Comparison of ENCODE assay signal across 11 cellular contexts in the genomic region with DNA sequence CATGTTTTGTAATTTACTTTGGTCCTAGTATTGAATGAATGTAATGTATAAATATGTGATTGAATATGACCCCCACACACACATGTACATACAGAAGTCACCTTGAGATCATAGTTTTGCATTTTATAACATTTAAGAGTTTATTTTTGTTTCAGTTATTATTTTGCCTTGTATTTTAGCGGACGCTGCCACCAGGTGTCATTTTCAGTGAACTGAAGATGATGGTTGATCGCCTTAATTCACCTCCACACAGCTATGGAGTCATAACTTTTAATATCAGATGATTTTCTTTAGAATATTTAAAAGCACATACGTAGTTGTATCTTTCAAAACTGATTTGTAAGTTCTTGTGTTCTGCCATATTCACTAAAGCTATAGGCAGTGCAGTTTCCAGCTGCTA.
DNase-seq lines count a peak whose midpoint lies in the region; ATAC-seq, FAIRE-seq and TF ChIP-seq lines count a peak whose summit lies in the region.
"Had no signal": no experiment of that assay in that cellular context is flagged by ENCODE, and none has a peak within 500 bp of the region (broad histone marks: within the 10 kb centered on the region; RNA-seq: fewer than 3 reads in every experiment).

No MANE protein-coding gene starts in this region.

- no peak for ATAC-seq in GM23338
- ATAC-seq in GM19463 (IDR thresholded peaks at IDR 0.05; ENCODE audit: unreplicated experiment): no peak

- no peaks in the 10 kb centered on the region for H4K20me1 ChIP-seq in GM23338 (replicated peaks; ENCODE audit: insufficient read depth)

- POLR2A ChIA-PET in BJ (lab: Charles Lee): no interaction called here

- H3K4me3 ChIP-seq in BJ (ENCODE audit: low read depth, low read length) (no peak overlapping the region), GM23338 (no peak overlapping the region)
- H3K4me3 ChIP-seq: vagina had no signal

- H3K27ac ChIP-seq in GM23338 (ENCODE audit: low read depth): no peak overlapping the region
- H3K27ac ChIP-seq: vagina had no signal

- no peaks in the 10 kb centered on the region for H3F3A ChIP-seq in GM23338 (replicated peaks; ENCODE audit: low read depth)

- TF ChIP-seq CTCF in BJ (IDR thresholded peaks at IDR 0.05; ENCODE audit: insufficient read depth, low read depth, low read length) (peak; percentile 29; the same call in 1 of the 2 replicates), GM23338 (conservative IDR thresholded peaks at IDR 0.05; ENCODE audit: low read depth in 2 of 2) (peak; percentile 39 to 54; a peak in 3 of 4 replicates)

- no peak overlapping the region for H3K4me3 Mint-ChIP-seq in GM23338
- no peak overlapping the region for H3K4me3 Mint-ChIP-seq in activated naive CD4-positive, alpha-beta T cell treated with anti-CD3 and anti-CD28 coated beads, Interleukin-2, amount 10 ng/mL, durations not matched to agents 7 days and 5 days

- peaks cover 27% of the 10 kb centered on the region for H3K79me2 ChIP-seq in GM23338 (replicated peaks; ENCODE audit: insufficient read depth)

- no peak overlapping the region; the same call in 1 of the 2 replicates for H3K27ac Mint-ChIP-seq in GM23338
- H3K27ac Mint-ChIP-seq in activated naive CD4-positive, alpha-beta T cell treated with anti-CD3 and anti-CD28 coated beads, Interleukin-2, amount 10 ng/mL, durations not matched to agents 7 days and 5 days: no peak overlapping the region

- no peaks in the 10 kb centered on the region for H3K9me2 ChIP-seq in GM23338 (ENCODE audit: insufficient read depth)

- peaks cover 50% of the 10 kb centered on the region for H3K4me1 Mint-ChIP-seq in GM23338
- H3K4me1 Mint-ChIP-seq in activated naive CD4-positive, alpha-beta T cell treated with anti-CD3 and anti-CD28 coated beads, Interleukin-2, amount 10 ng/mL, durations not matched to agents 7 days and 5 days: peaks cover 2% of the 10 kb centered on the region

- H3K36me3 Mint-ChIP-seq in GM23338 (ENCODE audit: low read depth): peaks cover 44% of the 10 kb centered on the region
- H3K36me3 Mint-ChIP-seq in activated naive CD4-positive, alpha-beta T cell treated with anti-CD3 and anti-CD28 coated beads, Interleukin-2, amount 10 ng/mL, durations not matched to agents 7 days and 5 days: peaks cover 47% of the 10 kb centered on the region

- peaks cover 39% of the 10 kb centered on the region for H3K4me1 ChIP-seq in GM23338 (ENCODE audit: insufficient read depth)

- no peak overlapping the region for H2AFZ ChIP-seq in GM23338

- 0 out of 2 replicates have a peak overlapping the region, but pooled peaks have one; percentile 21 for H3K4me2 ChIP-seq in GM23338

- H3K9me3 Mint-ChIP-seq in GM23338: no peaks in the 10 kb centered on the region
- H3K9me3 Mint-ChIP-seq in activated naive CD4-positive, alpha-beta T cell treated with anti-CD3 and anti-CD28 coated beads, Interleukin-2, amount 10 ng/mL, durations not matched to agents 7 days and 5 days: no peaks in the 10 kb centered on the region

- no peaks in the 10 kb centered on the region for H3K36me3 ChIP-seq in BJ (ENCODE audit: control insufficient read depth, insufficient read depth, low read length)
- H3K36me3 ChIP-seq in GM23338 (ENCODE audit: insufficient read depth): no peaks in the 10 kb centered on the region; the same call in 1 of the 2 replicates

- no peaks in the 10 kb centered on the region for H3K27me3 ChIP-seq in BJ (ENCODE audit: control insufficient read depth, insufficient read depth, low read length)
- H3K27me3 ChIP-seq in GM23338 (ENCODE audit: insufficient read depth): no peaks in the 10 kb centered on the region
- H3K27me3 ChIP-seq: vagina had no signal

- FAIRE-seq in TTC549 (lab: Jason Lieb, UNC) (peak; percentile 9), islet of Langerhans (lab: Jason Lieb, UNC) (peak; percentile 68)

- CTCF ChIA-PET in BJ (lab: Yijun Ruan, JAX): interaction anchor here (0.6 to 1.3 kb wide), 4 partner anchors 15 to 177 kb away, joined by 3 to 5 read pairs (median 3); no protein-coding TSS in a partner anchor
- CTCF ChIA-PET in activated naive CD4-positive, alpha-beta T cell treated with anti-CD3 and anti-CD28 coated beads, Interleukin-2, amount 10 ng/mL, durations not matched to agents 7 days and 5 days (lab: Charles Lee): interaction anchor here (1.4 kb wide), 1 partner anchor 33 kb away, joined by 4 read pairs; no protein-coding TSS in a partner anchor

- DNase-seq in BJ (ENCODE audit: low read depth) (no peak), GM23338 (ENCODE audit: low spot score) (peak; percentile 15), amniotic stem cell (lab: John Stamatoyannopoulos, UW) (no peak), islet precursor cell (no peak)
- no peak for DNase-seq in activated naive CD4-positive, alpha-beta T cell treated with anti-CD3 and anti-CD28 coated beads, Interleukin-2, amount 10 ng/mL, durations not matched to agents 7 days and 5 days
- DNase-seq: activated gamma-delta T cell treated with Interleukin-2 at 50 U/mL for 16 hours, T1000 had no signal

- H3K27me3 Mint-ChIP-seq in GM23338 (ENCODE audit: insufficient read depth, low read depth, poor library complexity): peaks cover 2% of the 10 kb centered on the region
- H3K27me3 Mint-ChIP-seq in activated naive CD4-positive, alpha-beta T cell treated with anti-CD3 and anti-CD28 coated beads, Interleukin-2, amount 10 ng/mL, durations not matched to agents 7 days and 5 days: no peaks in the 10 kb centered on the region

TF ChIP-seq in GM23338, 12 proteins besides CTCF, POLR2A, EP300 and RAD21 (continues in another document):
- TF ChIP-seq STAT1 (IDR thresholded peaks at IDR 0.05; ENCODE audit: unreplicated experiment) (no peak), JUNB (IDR thresholded peaks at IDR 0.05; ENCODE audit: unreplicated experiment) (no peak), CREB1 (CRISPR knock-in tag; IDR thresholded peaks at IDR 0.05; ENCODE audit: low read depth) (no peak), ZNF114 (CRISPR knock-in tag; IDR thresholded peaks at IDR 0.05) (no peak), POLR2AphosphoS5 (IDR thresholded peaks at IDR 0.05; ENCODE audit: low read depth) (no peak), EZH2 (IDR thresholded peaks at IDR 0.05; ENCODE audit: low read depth, unreplicated experiment) (no peak), ETS1 (IDR thresholded peaks at IDR 0.05) (no peak), NANOG (IDR thresholded peaks at IDR 0.05; ENCODE audit: borderline replicate concordance) (no peak), ZNF331 (CRISPR knock-in tag; IDR thresholded peaks at IDR 0.05; ENCODE audit: low read depth) (no peak), REST (IDR thresholded peaks at IDR 0.05; ENCODE audit: unreplicated experiment) (no peak)
